1 cellular context compared by ENCODE assay signal in genomic region chr2:232626584-232626983, GRCh38.
TF ChIP-seq lines count a peak whose summit lies in the region.

No MANE protein-coding gene starts in this region.

TF ChIP-seq in HepG2, 621 proteins besides CTCF, POLR2A, EP300 and RAD21 (continued from another document):
- TF ChIP-seq ATF5 (CRISPR knock-in tag; IDR thresholded peaks at IDR 0.05; ENCODE audit: low read depth) (no peak), SOX13 (IDR thresholded peaks at IDR 0.05) (no peak), SOX13 (CRISPR knock-in tag; conservative IDR thresholded peaks at IDR 0.05 in 1 of 2, IDR thresholded peaks at IDR 0.05 in 1 of 2) (peak in 1 of 2 experiments; percentile 36; a peak in 1 of 4 replicates), WIZ (CRISPR knock-in tag; IDR thresholded peaks at IDR 0.05) (no peak), SRSF4 (IDR thresholded peaks at IDR 0.05; ENCODE audit: low read depth, low read length, poor library complexity, severe bottlenecking) (no peak), IRX3 (CRISPR knock-in tag; IDR thresholded peaks at IDR 0.05; ENCODE audit: borderline replicate concordance, low read depth) (no peak), ZNF724P (CRISPR knock-in tag; IDR thresholded peaks at IDR 0.05; ENCODE audit: borderline replicate concordance) (no peak)
